In genomic region chr4:56314207-56314915, GRCh38 we compare ENCODE assay signal across 24 cellular contexts.
"Had no signal": no experiment of that assay in that cellular context is flagged by ENCODE, and none has a peak within 500 bp of the region (broad histone marks: within the 10 kb centered on the region; RNA-seq: fewer than 3 reads in every experiment).

No MANE protein-coding gene starts in this region.

- H3K9me3 ChIP-seq: adrenal gland, body of pancreas, gastrocnemius medialis, right lobe of liver, thyroid gland, upper lobe of left lung had no signal

- H3K27ac ChIP-seq: adrenal gland, body of pancreas, gastrocnemius medialis, hepatocyte, right lobe of liver, thyroid gland, upper lobe of left lung, VCaP had no signal

- H3K4me1 ChIP-seq: adrenal gland, body of pancreas, gastrocnemius medialis, right lobe of liver, thyroid gland, upper lobe of left lung had no signal

- H3K36me3 Mint-ChIP-seq: activated CD8-positive, alpha-beta memory T cell treated with anti-CD3 and anti-CD28 coated beads, Interleukin-2, amount 10 ng/mL, durations not matched to agents 7 days and 5 days; activated naive CD8-positive, alpha-beta T cell treated with anti-CD3 and anti-CD28 coated beads for 36 hours had no signal

- DNase-seq: activated CD4-positive, alpha-beta T cell treated with anti-CD3 and anti-CD28 coated beads, Interleukin-2, amount 10 ng/mL, durations not matched to agents 7 days and 5 days; activated CD8-positive, alpha-beta memory T cell treated with anti-CD3 and anti-CD28 coated beads, Interleukin-2, amount 10 ng/mL, durations not matched to agents 7 days and 5 days; activated CD8-positive, alpha-beta T cell treated with anti-CD3 and anti-CD28 coated beads for 36 hours; activated effector memory CD4-positive, alpha-beta T cell treated with Interleukin-2 at 50 U/mL for 16 hours; activated naive CD4-positive, alpha-beta T cell treated with anti-CD3 and anti-CD28 coated beads for 36 hours; activated naive CD8-positive, alpha-beta T cell treated with anti-CD3 and anti-CD28 coated beads for 36 hours; activated T-cell treated with anti-CD3 and anti-CD28 coated beads for 4 hours; adrenal gland; aorta; body of pancreas; effector CD8-positive, alpha-beta T cell; gastrocnemius medialis; kidney; midbrain; naive thymus-derived CD4-positive, alpha-beta T cell; right lobe of liver; stimulated activated CD4-positive, alpha-beta T cell treated with anti-CD3 and anti-CD28 coated beads, Interleukin-2, amount 100 ng/mL, for 48 hours; substantia nigra; thyroid gland had no signal

- H3K27me3 Mint-ChIP-seq: activated CD4-positive, alpha-beta T cell treated with anti-CD3 and anti-CD28 coated beads, Interleukin-2, amount 10 ng/mL, durations not matched to agents 7 days and 5 days; activated CD8-positive, alpha-beta T cell treated with anti-CD3 and anti-CD28 coated beads for 36 hours; activated naive CD8-positive, alpha-beta T cell treated with anti-CD3 and anti-CD28 coated beads for 36 hours; stimulated activated naive CD8-positive, alpha-beta T cell treated with anti-CD3 and anti-CD28 coated beads, Interleukin-15, Interleukin-2, amounts not matched to agents 100 ng/mL and 50 ng/mL, for 24 hours had no signal

- H2AFZ ChIP-seq: hepatocyte had no signal

- H3K36me3 ChIP-seq: adrenal gland, gastrocnemius medialis, right lobe of liver, thyroid gland, upper lobe of left lung had no signal

- H3K4me1 Mint-ChIP-seq: activated CD4-positive, alpha-beta T cell treated with anti-CD3 and anti-CD28 coated beads, Interleukin-2, amount 10 ng/mL, durations not matched to agents 7 days and 5 days; activated CD8-positive, alpha-beta memory T cell treated with anti-CD3 and anti-CD28 coated beads, Interleukin-2, amount 10 ng/mL, durations not matched to agents 7 days and 5 days; activated naive CD8-positive, alpha-beta T cell treated with anti-CD3 and anti-CD28 coated beads for 36 hours; naive thymus-derived CD4-positive, alpha-beta T cell had no signal

- H3K27me3 ChIP-seq: adrenal gland, body of pancreas, gastrocnemius medialis, hepatocyte, right lobe of liver, thyroid gland, upper lobe of left lung had no signal

- H3K9me3 Mint-ChIP-seq: activated CD4-positive, alpha-beta T cell treated with anti-CD3 and anti-CD28 coated beads, Interleukin-2, amount 10 ng/mL, durations not matched to agents 7 days and 5 days; activated CD8-positive, alpha-beta T cell treated with anti-CD3 and anti-CD28 coated beads for 36 hours; activated naive CD4-positive, alpha-beta T cell treated with anti-CD3 and anti-CD28 coated beads for 36 hours; activated naive CD8-positive, alpha-beta T cell treated with anti-CD3 and anti-CD28 coated beads for 36 hours; stimulated activated naive CD8-positive, alpha-beta T cell treated with anti-CD3 and anti-CD28 coated beads, Interleukin-15, Interleukin-2, amounts not matched to agents 100 ng/mL and 50 ng/mL, for 24 hours had no signal

- ATAC-seq: activated CD4-positive, CD25-positive, alpha-beta regulatory T cell treated with anti-CD3 and anti-CD28 coated beads, Interleukin-2, amount 50 U/mL, for 24 hours; activated CD8-positive, alpha-beta memory T cell treated with anti-CD3 and anti-CD28 coated beads, Interleukin-2, amount 10 ng/mL, durations not matched to agents 7 days and 5 days; activated CD8-positive, alpha-beta T cell treated with anti-CD3 and anti-CD28 coated beads for 36 hours; body of pancreas; gastrocnemius medialis; naive thymus-derived CD4-positive, alpha-beta T cell; right lobe of liver had no signal

- H3K4me3 Mint-ChIP-seq: activated CD4-positive, alpha-beta T cell treated with anti-CD3 and anti-CD28 coated beads, Interleukin-2, amount 10 ng/mL, durations not matched to agents 7 days and 5 days; activated CD8-positive, alpha-beta memory T cell treated with anti-CD3 and anti-CD28 coated beads, Interleukin-2, amount 10 ng/mL, durations not matched to agents 7 days and 5 days; activated CD8-positive, alpha-beta T cell treated with anti-CD3 and anti-CD28 coated beads for 36 hours; activated naive CD4-positive, alpha-beta T cell treated with anti-CD3 and anti-CD28 coated beads for 36 hours; activated naive CD8-positive, alpha-beta T cell treated with anti-CD3 and anti-CD28 coated beads for 36 hours; naive thymus-derived CD4-positive, alpha-beta T cell; stimulated activated naive CD8-positive, alpha-beta T cell treated with anti-CD3 and anti-CD28 coated beads, Interleukin-15, Interleukin-2, amounts not matched to agents 100 ng/mL and 50 ng/mL, for 24 hours had no signal

- H3K27ac Mint-ChIP-seq: activated CD4-positive, alpha-beta T cell treated with anti-CD3 and anti-CD28 coated beads, Interleukin-2, amount 10 ng/mL, durations not matched to agents 7 days and 5 days; activated CD8-positive, alpha-beta memory T cell treated with anti-CD3 and anti-CD28 coated beads, Interleukin-2, amount 10 ng/mL, durations not matched to agents 7 days and 5 days; activated CD8-positive, alpha-beta T cell treated with anti-CD3 and anti-CD28 coated beads for 36 hours; activated naive CD4-positive, alpha-beta T cell treated with anti-CD3 and anti-CD28 coated beads for 36 hours; activated naive CD8-positive, alpha-beta T cell treated with anti-CD3 and anti-CD28 coated beads for 36 hours; naive thymus-derived CD4-positive, alpha-beta T cell; stimulated activated naive CD8-positive, alpha-beta T cell treated with anti-CD3 and anti-CD28 coated beads, Interleukin-15, Interleukin-2, amounts not matched to agents 100 ng/mL and 50 ng/mL, for 24 hours had no signal

- H3K4me3 ChIP-seq: adrenal gland, body of pancreas, gastrocnemius medialis, hepatocyte, right lobe of liver, thyroid gland, upper lobe of left lung had no signal

- H3K4me2 ChIP-seq: hepatocyte had no signal
